21 cellular contexts compared by ENCODE assay signal in genomic region chr20:32087117-32087516, GRCh38. TPM values are rescaled to one million over a fixed set of nuclear protein-coding genes. Genes with fewer than 3 reads are reported as not detected.
DNase-seq lines count a peak whose midpoint lies in the region; FAIRE-seq and TF ChIP-seq lines count a peak whose summit lies in the region.
"Had no signal": no experiment of that assay in that cellular context is flagged by ENCODE, and none has a peak within 500 bp of the region (broad histone marks: within the 10 kb centered on the region; RNA-seq: fewer than 3 reads in every experiment).

No MANE protein-coding gene starts in this region.

- peaks cover 34% of the 10 kb centered on the region for H3F3A ChIP-seq in DOHH2 (ENCODE audit: control insufficient read depth, insufficient read depth)

- no peak overlapping the region for H2BK120ac ChIP-seq in neuronal stem cell (ENCODE audit: low read depth, low read length)

- H4K8ac ChIP-seq in neuronal stem cell (ENCODE audit: low read depth, low read length): no peak overlapping the region

- no peaks in the 10 kb centered on the region for H3K36me3 ChIP-seq in BLaER1
- H3K36me3 ChIP-seq in DOHH2 (ENCODE audit: control insufficient read depth, low read length): no peaks in the 10 kb centered on the region
- no peaks in the 10 kb centered on the region for H3K36me3 ChIP-seq in adipocyte (ENCODE audit: control insufficient read depth, insufficient read depth, low read length, severe bottlenecking)
- no peaks in the 10 kb centered on the region for H3K36me3 ChIP-seq in neuronal stem cell (replicated peaks in 1 of 2; ENCODE audit: control insufficient read depth in 2 of 2, insufficient read depth in 2 of 2, low read length in 2 of 2)

- H3K14ac ChIP-seq in neuronal stem cell (ENCODE audit: low read length): no peak overlapping the region

- H3K79me1 ChIP-seq in neuronal stem cell (ENCODE audit: low read depth, low read length): no peaks in the 10 kb centered on the region

- H3K27ac ChIP-seq in BLaER1: no peak overlapping the region
- peak overlapping the region; percentile 90 for H3K27ac ChIP-seq in DOHH2 (ENCODE audit: low read depth, low read length)
- no peak overlapping the region for H3K27ac ChIP-seq in neuronal stem cell (replicated peaks; ENCODE audit: low read length)
- H3K27ac ChIP-seq: GM23248 had no signal

- H2BK15ac ChIP-seq in neuronal stem cell (ENCODE audit: low read length): no peak overlapping the region

- H3K4me1 ChIP-seq in BLaER1 (peaks cover 23% of the 10 kb centered on the region), DOHH2 (ENCODE audit: control insufficient read depth, low read length) (peaks cover 72% of the 10 kb centered on the region), adipocyte (ENCODE audit: control insufficient read depth, insufficient read depth, low read length) (peaks cover 4% of the 10 kb centered on the region), neuronal stem cell (ENCODE audit: control insufficient read depth in 2 of 2, insufficient read depth in 1 of 2, low read depth in 1 of 2, low read length in 2 of 2) (no peaks in the 10 kb centered on the region)
- H3K4me1 ChIP-seq: Caco-2 had no signal

- WGBS in neuronal stem cell (ENCODE audit: extremely low coverage in 2 of 2, insufficient read length in 2 of 2, insufficient replicate concordance in 1 of 2), 2 donors: no CpG with 5 or more reads among the region's 3 CpGs
- WGBS in lower leg skin, 2 donors: 64 to 83% methylated on average over 3 of the region's 3 CpGs

- H2AK5ac ChIP-seq in neuronal stem cell (ENCODE audit: low read depth, low read length): no peak overlapping the region

- H3K79me2 ChIP-seq in DOHH2 (ENCODE audit: control insufficient read depth, low read length): no peaks in the 10 kb centered on the region

- H2BK12ac ChIP-seq in neuronal stem cell (ENCODE audit: low read length): no peak overlapping the region

- H4K20me1 ChIP-seq in BLaER1 (no peaks in the 10 kb centered on the region), DOHH2 (ENCODE audit: control insufficient read depth, insufficient read depth, low read depth, low read length) (no peaks in the 10 kb centered on the region)

- H3K27me3 ChIP-seq in BLaER1 (no peaks in the 10 kb centered on the region), DOHH2 (ENCODE audit: control insufficient read depth, low read length) (peaks cover 2% of the 10 kb centered on the region), adipocyte (replicated peaks; ENCODE audit: control insufficient read depth, insufficient read depth, low read length) (peaks cover 62% of the 10 kb centered on the region), neuronal stem cell (ENCODE audit: control insufficient read depth in 3 of 3, insufficient read depth in 3 of 3, low read depth in 1 of 3, low read length in 3 of 3) (peaks cover 0 to 20% (median 0%) of the 10 kb centered on the region in 3 experiments)

- H2BK5ac ChIP-seq in neuronal stem cell (ENCODE audit: low read length): peak overlapping the region; percentile 17

- TF ChIP-seq POLR2A in GM12892 (IDR thresholded peaks at IDR 0.05; ENCODE audit: low read depth, low read length) (no peak), lower leg skin (IDR thresholded peaks at IDR 0.05) (no peak)

- no peak overlapping the region for H2AFZ ChIP-seq in neuronal stem cell (ENCODE audit: low read length)
- H2AFZ ChIP-seq: GM23248 had no signal

- H3K9me3 ChIP-seq in BLaER1: no peaks in the 10 kb centered on the region
- no peaks in the 10 kb centered on the region for H3K9me3 ChIP-seq in DOHH2 (ENCODE audit: control insufficient read depth, insufficient read depth, low read length)
- peaks cover 6% of the 10 kb centered on the region for H3K9me3 ChIP-seq in adipocyte (ENCODE audit: control insufficient read depth, low read length)
- no peaks in the 10 kb centered on the region for H3K9me3 ChIP-seq in neuronal stem cell (replicated peaks in 1 of 2; ENCODE audit: control insufficient read depth in 2 of 2, insufficient read depth in 1 of 2, low read depth in 1 of 2, low read length in 2 of 2)

- no peak for FAIRE-seq in GM12892 (lab: Jason Lieb, UNC)
- FAIRE-seq: D721Med, GM19239 had no signal

- H3K4me2 ChIP-seq in BLaER1: peak overlapping the region; percentile 42
- peak overlapping the region; percentile 78 for H3K4me2 ChIP-seq in DOHH2 (ENCODE audit: low read length)
- H3K4me2 ChIP-seq in neuronal stem cell (ENCODE audit: insufficient read depth, low read length, poor library complexity, severe bottlenecking): no peak overlapping the region

- H3K18ac ChIP-seq in neuronal stem cell (ENCODE audit: low read length): no peak overlapping the region

- peak; percentile 20 for DNase-seq in adipocyte (ENCODE audit: low read depth)
- no peak for DNase-seq in neuronal stem cell (ENCODE audit: low spot score)
- DNase-seq in GM12892 (ENCODE audit: insufficient read length): no peak
- DNase-seq in lower leg skin (ENCODE audit: low spot score in 2 of 2): no peak
- no peak for DNase-seq in putamen (ENCODE audit: low spot score)
- DNase-seq: 8988T; C1 segment of cervical spinal cord; Caco-2; CD4-positive, alpha-beta T cell; GF-D8; GM23248; H7; HFFc6; KG1 had no signal

- intact Hi-C loops in lower leg skin (cut with DNase I; ENCODE audit: low total_unique reads): no loop called here

- no peaks in the 10 kb centered on the region for H3K9me2 ChIP-seq in DOHH2 (replicated peaks; ENCODE audit: control insufficient read depth, low read length)

- no peak overlapping the region for H3K4me3 ChIP-seq in BLaER1
- H3K4me3 ChIP-seq in DOHH2 (ENCODE audit: low read length): peak overlapping the region; percentile 70
- no peak overlapping the region for H3K4me3 ChIP-seq in adipocyte (ENCODE audit: low read length)
- no peak overlapping the region for H3K4me3 ChIP-seq in neuronal stem cell (ENCODE audit: low read length in 2 of 2)
- H3K4me3 ChIP-seq in lower leg skin (ENCODE audit: low read depth, poor library complexity, severe bottlenecking): no peak overlapping the region
- H3K4me3 ChIP-seq: GM23248 had no signal

- H3K9ac ChIP-seq in BLaER1 (no peak overlapping the region), adipocyte (ENCODE audit: low read length) (no peak overlapping the region), neuronal stem cell (ENCODE audit: low read depth, low read length, poor library complexity) (no peak overlapping the region)
- H3K9ac ChIP-seq: GM23248 had no signal

- no peak overlapping the region for H3K4ac ChIP-seq in neuronal stem cell (ENCODE audit: low read length)

- TF ChIP-seq CTCF in DOHH2 (IDR thresholded peaks at IDR 0.05; ENCODE audit: low read depth, low read length, poor library complexity, severe bottlenecking) (no peak), lower leg skin (IDR thresholded peaks at IDR 0.05) (no peak)

- no peak overlapping the region for H3K23ac ChIP-seq in neuronal stem cell (ENCODE audit: low read depth, low read length, poor library complexity)

- H4K91ac ChIP-seq in neuronal stem cell (ENCODE audit: low read depth, low read length, poor library complexity): no peak overlapping the region

RNA-seq across cellular contexts. Expression of gene TM9SF4, which starts 22.4 kb away (rescaled TPM):
- polyA plus RNA-seq in neuronal stem cell (2013, experiment 1 of 2): 48.3 TPM
- polyA plus RNA-seq in neuronal stem cell (2013, experiment 2 of 2): 48.3 TPM
- polyA plus RNA-seq in GM12892 (2012; ENCODE audit: missing spikeins): 22.0 TPM
- 10 to 100 TPM; 42.2 to 49.5 (median 47.3) TPM for total RNA-seq in lower leg skin

RNA-seq across cellular contexts. Expression of gene HCK, which starts 35.1 kb away (rescaled TPM):
- polyA plus RNA-seq in neuronal stem cell (2013, experiment 1 of 2): 0.25 TPM
- 0.14 TPM for polyA plus RNA-seq in neuronal stem cell (2013, experiment 2 of 2)
- polyA plus RNA-seq in GM12892 (2012; ENCODE audit: missing spikeins): 70.4 TPM
- 10 to 100 TPM in 1 of 4 donors, 1 to 10 TPM in 3; 7.0 to 10.2 (median 8.7) TPM for total RNA-seq in lower leg skin
- total RNA-seq: A673, Caco-2, Daoy, GM23248, HFFc6 had no signal
- polyA plus RNA-seq: AG04450, GM23248 had no signal
